3 cellular contexts compared by ENCODE assay signal in the genomic region with DNA sequence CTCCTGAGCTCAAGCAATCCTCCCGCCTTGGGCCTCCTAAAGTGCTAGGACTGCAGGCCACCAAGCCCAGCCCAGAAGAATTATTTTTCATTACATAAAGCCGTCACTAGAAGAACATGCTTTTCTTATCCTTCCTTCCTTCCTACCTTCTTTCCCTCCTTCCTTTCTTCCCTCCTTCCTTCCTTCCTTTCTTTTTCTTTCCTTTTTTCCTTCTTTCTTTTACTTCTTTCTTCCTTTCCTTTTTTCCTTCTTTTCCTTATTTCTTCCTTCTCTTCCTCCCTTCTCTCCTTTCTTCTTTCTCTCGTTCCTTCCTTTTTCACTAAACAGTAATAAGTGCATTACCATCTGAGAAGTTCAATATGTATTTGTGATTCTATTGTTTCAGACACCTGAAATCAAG.
TF ChIP-seq lines count a peak whose summit lies in the region.

No MANE protein-coding gene starts in this region.

TF ChIP-seq in HepG2, 621 proteins besides CTCF, POLR2A, EP300 and RAD21 (continued from another document):
- TF ChIP-seq PHF8 (CRISPR knock-in tag; IDR thresholded peaks at IDR 0.05) = no peak

TF ChIP-seq in HEK293, 187 proteins besides CTCF, POLR2A, EP300 and RAD21 (continued from another document):
- no peak for TF ChIP-seq ZFHX2 (tag by site-specific recombination; conservative IDR thresholded peaks at IDR 0.05)
- no peak for TF ChIP-seq ZNF138 (tag by site-specific recombination; IDR thresholded peaks at IDR 0.05; ENCODE audit: borderline replicate concordance)
- TF ChIP-seq, protein P1, sequence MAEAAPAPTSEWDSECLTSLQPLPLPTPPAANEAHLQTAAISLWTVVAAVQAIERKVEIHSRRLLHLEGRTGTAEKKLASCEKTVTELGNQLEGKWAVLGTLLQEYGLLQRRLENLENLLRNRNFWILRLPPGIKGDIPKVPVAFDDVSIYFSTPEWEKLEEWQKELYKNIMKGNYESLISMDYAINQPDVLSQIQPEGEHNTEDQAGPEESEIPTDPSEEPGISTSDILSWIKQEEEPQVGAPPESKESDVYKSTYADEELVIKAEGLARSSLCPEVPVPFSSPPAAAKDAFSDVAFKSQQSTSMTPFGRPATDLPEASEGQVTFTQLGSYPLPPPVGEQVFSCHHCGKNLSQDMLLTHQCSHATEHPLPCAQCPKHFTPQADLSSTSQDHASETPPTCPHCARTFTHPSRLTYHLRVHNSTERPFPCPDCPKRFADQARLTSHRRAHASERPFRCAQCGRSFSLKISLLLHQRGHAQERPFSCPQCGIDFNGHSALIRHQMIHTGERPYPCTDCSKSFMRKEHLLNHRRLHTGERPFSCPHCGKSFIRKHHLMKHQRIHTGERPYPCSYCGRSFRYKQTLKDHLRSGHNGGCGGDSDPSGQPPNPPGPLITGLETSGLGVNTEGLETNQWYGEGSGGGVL (tag by site-specific recombination; IDR thresholded peaks at IDR 0.05) = no peak
- TF ChIP-seq REPIN1 (tag by site-specific recombination; IDR thresholded peaks at IDR 0.05; ENCODE audit: low read depth) = no peak
- no peak for TF ChIP-seq OVOL3 (tag by site-specific recombination; IDR thresholded peaks at IDR 0.05)
TF ChIP-seq in HEK293: peak in this region for 1.

TF ChIP-seq in K562, 482 proteins besides CTCF, POLR2A, EP300 and RAD21 (continued from another document):
- TF ChIP-seq, protein P2, sequence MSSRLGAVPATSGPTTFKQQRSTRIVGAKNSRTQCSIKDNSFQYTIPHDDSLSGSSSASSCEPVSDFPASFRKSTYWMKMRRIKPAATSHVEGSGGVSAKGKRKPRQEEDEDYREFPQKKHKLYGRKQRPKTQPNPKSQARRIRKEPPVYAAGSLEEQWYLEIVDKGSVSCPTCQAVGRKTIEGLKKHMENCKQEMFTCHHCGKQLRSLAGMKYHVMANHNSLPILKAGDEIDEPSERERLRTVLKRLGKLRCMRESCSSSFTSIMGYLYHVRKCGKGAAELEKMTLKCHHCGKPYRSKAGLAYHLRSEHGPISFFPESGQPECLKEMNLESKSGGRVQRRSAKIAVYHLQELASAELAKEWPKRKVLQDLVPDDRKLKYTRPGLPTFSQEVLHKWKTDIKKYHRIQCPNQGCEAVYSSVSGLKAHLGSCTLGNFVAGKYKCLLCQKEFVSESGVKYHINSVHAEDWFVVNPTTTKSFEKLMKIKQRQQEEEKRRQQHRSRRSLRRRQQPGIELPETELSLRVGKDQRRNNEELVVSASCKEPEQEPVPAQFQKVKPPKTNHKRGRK (tag; IDR thresholded peaks at IDR 0.05) = peak; percentile 74
- no peak for TF ChIP-seq TEAD2 (tag; IDR thresholded peaks at IDR 0.05)
